In the genomic region with DNA sequence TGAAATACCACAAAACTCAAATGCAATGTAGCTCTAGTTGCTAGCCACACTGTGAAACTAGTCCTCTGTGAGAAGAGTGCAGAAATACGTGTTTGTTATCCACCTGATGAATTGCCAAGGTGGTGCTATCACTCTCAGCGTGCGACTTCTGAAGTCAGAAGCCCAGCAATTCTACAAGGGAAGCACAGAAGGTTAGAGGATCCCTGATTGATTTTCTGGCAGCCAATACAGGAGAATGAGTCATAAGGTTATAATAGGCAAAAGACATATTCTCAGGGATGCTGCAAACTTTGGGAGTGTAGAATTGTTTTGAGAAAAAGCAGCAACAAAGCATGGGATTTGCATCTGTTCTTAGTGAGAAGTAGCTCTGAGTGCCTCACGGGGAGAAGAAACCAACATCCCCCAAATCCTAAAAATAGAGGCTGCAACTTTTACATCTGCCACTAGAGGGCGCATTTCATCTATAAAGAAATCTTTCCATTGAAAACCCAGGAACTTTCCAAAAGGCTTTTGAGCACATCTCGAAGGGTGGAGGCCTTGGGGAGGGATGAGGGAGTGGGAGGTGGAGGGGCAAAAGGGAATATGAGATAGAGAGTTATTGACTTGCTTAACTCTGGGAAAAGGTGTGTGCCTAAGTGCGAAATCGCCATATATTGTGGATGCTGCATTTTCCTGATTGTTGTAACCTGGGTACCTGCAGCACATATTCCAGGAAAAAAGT, we compare ENCODE assay signal across 7 cellular contexts.
DNase-seq lines count a peak whose midpoint lies in the region; ATAC-seq and TF ChIP-seq lines count a peak whose summit lies in the region.

No MANE protein-coding gene starts in this region.

- no peaks in the 10 kb centered on the region for H3K36me3 ChIP-seq in DOHH2 (ENCODE audit: control insufficient read depth, low read length)
- H3K36me3 ChIP-seq in OCI-LY1 (ENCODE audit: insufficient read depth, low read length) = no peaks in the 10 kb centered on the region
- no peaks in the 10 kb centered on the region for H3K36me3 ChIP-seq in thoracic aorta

- DNase-seq in HT-29 (ENCODE audit: low spot score) = peak; percentile 75
- DNase-seq in cardiac fibroblast (ENCODE audit: low read depth in 2 of 2) = peak; percentile 50 to 61
- peak; percentile 67 for DNase-seq in left kidney (ENCODE audit: low read depth, low spot score)
- DNase-seq in thoracic aorta (ENCODE audit: low spot score) = no peak

- H4K20me1 ChIP-seq in DOHH2 (ENCODE audit: control insufficient read depth, insufficient read depth, low read depth, low read length) = no peaks in the 10 kb centered on the region
- no peaks in the 10 kb centered on the region for H4K20me1 ChIP-seq in OCI-LY1 (ENCODE audit: insufficient read depth, low read length)

- no peaks in the 10 kb centered on the region for H3K9me2 ChIP-seq in DOHH2 (replicated peaks; ENCODE audit: control insufficient read depth, low read length)
- H3K9me2 ChIP-seq in OCI-LY1 (ENCODE audit: low read depth, low read length) = no peaks in the 10 kb centered on the region

- no peaks in the 10 kb centered on the region for H3K79me2 ChIP-seq in DOHH2 (ENCODE audit: control insufficient read depth, low read length)
- H3K79me2 ChIP-seq in OCI-LY1 (ENCODE audit: insufficient read depth, low read length) = no peaks in the 10 kb centered on the region

- H3K27me3 ChIP-seq in DOHH2 (ENCODE audit: control insufficient read depth, low read length) (no peaks in the 10 kb centered on the region), OCI-LY1 (ENCODE audit: insufficient read depth, low read length) (no peaks in the 10 kb centered on the region), thoracic aorta (replicated peaks; ENCODE audit: insufficient read depth) (no peaks in the 10 kb centered on the region)

- H3K4me1 ChIP-seq in DOHH2 (ENCODE audit: control insufficient read depth, low read length) (no peaks in the 10 kb centered on the region), OCI-LY1 (ENCODE audit: insufficient read depth, low read length, severe bottlenecking) (no peaks in the 10 kb centered on the region), thoracic aorta (ENCODE audit: control insufficient read depth in 1 of 2, low read depth in 2 of 2) (no peaks in the 10 kb centered on the region)

- no peaks in the 10 kb centered on the region for H3F3A ChIP-seq in DOHH2 (ENCODE audit: control insufficient read depth, insufficient read depth)
- H3F3A ChIP-seq in OCI-LY1 (ENCODE audit: insufficient read depth, low read length) = no peaks in the 10 kb centered on the region

- H3K9me3 ChIP-seq in DOHH2 (ENCODE audit: control insufficient read depth, insufficient read depth, low read length) = no peaks in the 10 kb centered on the region
- H3K9me3 ChIP-seq in OCI-LY1 (ENCODE audit: low read length) = no peaks in the 10 kb centered on the region
- no peaks in the 10 kb centered on the region for H3K9me3 ChIP-seq in thoracic aorta

- no peak for ATAC-seq in thoracic aorta (ENCODE audit: insufficient number of reproducible peaks, low FRiP score, low read depth)
- ATAC-seq in GM21526 (IDR thresholded peaks at IDR 0.05; ENCODE audit: low FRiP score, unreplicated experiment) = no peak

- H3K4me3 ChIP-seq in DOHH2 (ENCODE audit: low read length) (no peak overlapping the region), OCI-LY1 (ENCODE audit: low read depth, low read length, poor library complexity, severe bottlenecking) (no peak overlapping the region), cardiac fibroblast (replicated peaks in 1 of 2; ENCODE audit: low read depth in 2 of 2, low read length in 2 of 2) (no peak overlapping the region), thoracic aorta (no peak overlapping the region)

- H3K27ac ChIP-seq in DOHH2 (ENCODE audit: low read depth, low read length) (no peak overlapping the region), OCI-LY1 (ENCODE audit: low read depth, low read length, poor library complexity, severe bottlenecking) (no peak overlapping the region), thoracic aorta (no peak overlapping the region)

- peak; percentile 84 for TF ChIP-seq CTCF in DOHH2 (IDR thresholded peaks at IDR 0.05; ENCODE audit: low read depth, low read length, poor library complexity, severe bottlenecking)
- TF ChIP-seq CTCF in OCI-LY1 (IDR thresholded peaks at IDR 0.05; ENCODE audit: low read length) = peak; percentile 77
- TF ChIP-seq CTCF in cardiac fibroblast (IDR thresholded peaks at IDR 0.05; ENCODE audit: low read depth, low read length) = peak; percentile 66
- TF ChIP-seq CTCF in thoracic aorta (IDR thresholded peaks at IDR 0.05) = peak; percentile 86

- no peak overlapping the region for H2AFZ ChIP-seq in OCI-LY1 (ENCODE audit: low read length)

- no peak overlapping the region for H3K9ac ChIP-seq in OCI-LY1 (ENCODE audit: low read length)

- H3K4me2 ChIP-seq in DOHH2 (ENCODE audit: low read length) (no peak overlapping the region), OCI-LY1 (ENCODE audit: low read length) (no peak overlapping the region)
